ENCODE assay signal across 1 cellular context in genomic region chr9:22100626-22101025, GRCh38.
TF ChIP-seq lines count a peak whose summit lies in the region.

No MANE protein-coding gene starts in this region.

TF ChIP-seq in GM23338, 12 proteins besides CTCF, POLR2A, EP300 and RAD21 (continued from another document):
- TF ChIP-seq REST (IDR thresholded peaks at IDR 0.05; ENCODE audit: unreplicated experiment) (no peak), EZH2 (IDR thresholded peaks at IDR 0.05; ENCODE audit: low read depth, unreplicated experiment) (no peak), EZH2phosphoT487 (IDR thresholded peaks at IDR 0.05; ENCODE audit: unreplicated experiment) (no peak), NANOG (IDR thresholded peaks at IDR 0.05; ENCODE audit: borderline replicate concordance) (no peak)
